8 cellular contexts compared by ENCODE assay signal in genomic region chr2:231227309-231228162, GRCh38. TPM values are rescaled to one million over a fixed set of nuclear protein-coding genes. Genes with fewer than 3 reads are reported as not detected.
DNase-seq lines count a peak whose midpoint lies in the region; ATAC-seq and TF ChIP-seq lines count a peak whose summit lies in the region.

No MANE protein-coding gene starts in this region.

- no peak overlapping the region for H3K4me2 ChIP-seq in fibroblast of lung (ENCODE audit: extremely low read depth, insufficient read depth, low read length)

- no peak overlapping the region for H3K27ac Mint-ChIP-seq in activated CD8-positive, alpha-beta memory T cell treated with anti-CD3 and anti-CD28 coated beads, Interleukin-2, amount 10 ng/mL, durations not matched to agents 7 days and 5 days
- peak overlapping the region in 1 of 10 donors; percentile 12 for H3K27ac Mint-ChIP-seq in naive thymus-derived CD8-positive, alpha-beta T cell

- DNase-seq in DMS79 (lab: John Stamatoyannopoulos, UW), result peak; percentile 58
- DNase-seq in HPDE6-E6E7 (ENCODE audit: extremely low spot score), result peak; percentile 90
- DNase-seq in NCI-H748 treated with DMSO at 0.1 percent for 48 hours (lab: John Stamatoyannopoulos, UW), result peak; percentile 13
- peak; percentile 69 for DNase-seq in activated CD8-positive, alpha-beta memory T cell treated with anti-CD3 and anti-CD28 coated beads, Interleukin-2, amount 10 ng/mL, durations not matched to agents 7 days and 5 days
- peak; percentile 66 to 83 for DNase-seq in fibroblast of lung (ENCODE audit: low read depth in 2 of 2)
- peak in 8 of 10 donors; percentile 12 to 53 (median 30) for DNase-seq in naive thymus-derived CD8-positive, alpha-beta T cell
- peak; percentile 83 for DNase-seq in testis

- no peaks in the 10 kb centered on the region for H3K9me3 Mint-ChIP-seq in activated CD8-positive, alpha-beta memory T cell treated with anti-CD3 and anti-CD28 coated beads, Interleukin-2, amount 10 ng/mL, durations not matched to agents 7 days and 5 days (ENCODE audit: low read depth)
- H3K9me3 Mint-ChIP-seq in naive thymus-derived CD8-positive, alpha-beta T cell, result no peaks in the 10 kb centered on the region

- POLR2A ChIA-PET in naive thymus-derived CD8-positive, alpha-beta T cell (lab: Charles Lee), result no interaction called here

- H3K4me3 ChIP-seq in fibroblast of lung (replicated peaks in 1 of 4; ENCODE audit: control extremely low read depth in 1 of 4, insufficient read depth in 1 of 4, low read depth in 3 of 4, low read length in 4 of 4), result no peak overlapping the region
- no peak overlapping the region for H3K4me3 ChIP-seq in testis

- H4K20me1 ChIP-seq in fibroblast of lung (ENCODE audit: control insufficient read depth, extremely low read depth, insufficient read depth, low read length), result no peaks in the 10 kb centered on the region

- H3K36me3 ChIP-seq in fibroblast of lung (ENCODE audit: control insufficient read depth, insufficient read depth, low read length), result peaks cover 18% of the 10 kb centered on the region
- no peaks in the 10 kb centered on the region for H3K36me3 ChIP-seq in testis (ENCODE audit: low read depth, missing control alignments)

- no peak overlapping the region for H2AFZ ChIP-seq in fibroblast of lung (ENCODE audit: low read length)

- no peaks in the 10 kb centered on the region for H3K27me3 Mint-ChIP-seq in activated CD8-positive, alpha-beta memory T cell treated with anti-CD3 and anti-CD28 coated beads, Interleukin-2, amount 10 ng/mL, durations not matched to agents 7 days and 5 days
- H3K27me3 Mint-ChIP-seq in naive thymus-derived CD8-positive, alpha-beta T cell, result no peaks in the 10 kb centered on the region

- ATAC-seq in GM21390 (IDR thresholded peaks at IDR 0.05; ENCODE audit: unreplicated experiment), result peak; percentile 61
- peak; percentile 96 for ATAC-seq in activated CD8-positive, alpha-beta memory T cell treated with anti-CD3 and anti-CD28 coated beads, Interleukin-2, amount 10 ng/mL, durations not matched to agents 7 days and 5 days
- peak; percentile 81 to 90 for ATAC-seq in naive thymus-derived CD8-positive, alpha-beta T cell

- H3K9me3 ChIP-seq in fibroblast of lung (ENCODE audit: control insufficient read depth, insufficient read depth, low read depth, low read length), result no peaks in the 10 kb centered on the region
- no peaks in the 10 kb centered on the region for H3K9me3 ChIP-seq in testis

- TF ChIP-seq CTCF in fibroblast of lung (conservative IDR thresholded peaks at IDR 0.05 in 1 of 2, IDR thresholded peaks at IDR 0.05 in 1 of 2; ENCODE audit: low read depth in 1 of 2, low read length in 2 of 2), result peak; percentile 77 to 91
- peak; percentile 59 to 84 (median 81) for TF ChIP-seq CTCF in testis (IDR thresholded peaks at IDR 0.05)

- 79 to 80% methylated on average over 9 to 12 of the region's 12 CpGs for WGBS in testis, 2 donors

- H3K4me3 Mint-ChIP-seq in activated CD8-positive, alpha-beta memory T cell treated with anti-CD3 and anti-CD28 coated beads, Interleukin-2, amount 10 ng/mL, durations not matched to agents 7 days and 5 days, result no peak overlapping the region
- no peak overlapping the region for H3K4me3 Mint-ChIP-seq in naive thymus-derived CD8-positive, alpha-beta T cell

- no peak overlapping the region for H3K9ac ChIP-seq in fibroblast of lung (ENCODE audit: insufficient read depth, low read length)

- no peaks in the 10 kb centered on the region for H3K79me2 ChIP-seq in fibroblast of lung (ENCODE audit: control insufficient read depth, insufficient read depth, low read length)

- CTCF ChIA-PET in activated CD8-positive, alpha-beta memory T cell treated with anti-CD3 and anti-CD28 coated beads, Interleukin-2, amount 10 ng/mL, durations not matched to agents 7 days and 5 days (lab: Charles Lee), result interaction anchor here (0.5 to 4.8 kb wide), 29 partner anchors 9 to 404 kb away, joined by 3 to 35 read pairs (median 4); no protein-coding TSS in a partner anchor

- H3K36me3 Mint-ChIP-seq in activated CD8-positive, alpha-beta memory T cell treated with anti-CD3 and anti-CD28 coated beads, Interleukin-2, amount 10 ng/mL, durations not matched to agents 7 days and 5 days, result no peaks in the 10 kb centered on the region
- H3K36me3 Mint-ChIP-seq in naive thymus-derived CD8-positive, alpha-beta T cell, result no peaks in the 10 kb centered on the region

- H3K27me3 ChIP-seq in fibroblast of lung (ENCODE audit: control insufficient read depth, insufficient read depth, low read length) (no peaks in the 10 kb centered on the region), testis (no peaks in the 10 kb centered on the region)

- H3K27ac ChIP-seq in fibroblast of lung (ENCODE audit: insufficient read depth, low read length) (peak overlapping the region; percentile 15), testis (no peak overlapping the region)

- H3K4me1 ChIP-seq in fibroblast of lung (ENCODE audit: control insufficient read depth, extremely low read depth, insufficient read depth, low read length), result peaks cover 4% of the 10 kb centered on the region
- H3K4me1 ChIP-seq in testis, result no peaks in the 10 kb centered on the region

- intact Hi-C loops in testis (cut with DNase I; ENCODE audit: low total_unique reads), result no loop called here

- H3K4me1 Mint-ChIP-seq in activated CD8-positive, alpha-beta memory T cell treated with anti-CD3 and anti-CD28 coated beads, Interleukin-2, amount 10 ng/mL, durations not matched to agents 7 days and 5 days, result no peaks in the 10 kb centered on the region
- peaks cover 0 to 15% (median 0%) of the 10 kb centered on the region in 4 donors for H3K4me1 Mint-ChIP-seq in naive thymus-derived CD8-positive, alpha-beta T cell

- TF ChIP-seq POLR2A in testis (IDR thresholded peaks at IDR 0.05), result no peak

RNA-seq across cellular contexts. Expression of gene ARMC9, which starts 29.1 kb away (rescaled TPM):
- 1 to 10 TPM in 1 of 2 experiments, under 1 TPM in 1; 0.88 to 3.2 TPM for total RNA-seq in activated CD8-positive, alpha-beta memory T cell treated with anti-CD3 and anti-CD28 coated beads, Interleukin-2, amount 10 ng/mL, durations not matched to agents 7 days and 5 days
- total RNA-seq in fibroblast of lung, result 60.4 and 153 TPM in 2 replicates
- polyA plus RNA-seq in fibroblast of lung, result 68.4 and 114 TPM in 2 replicates
- 43.9 and 84.4 TPM in 2 replicates for polyA plus RNA-seq in fibroblast of lung (2012)
- polyA minus RNA-seq in fibroblast of lung (ENCODE audit: low replicate concordance), result 120 and 131 TPM in 2 replicates
- 1 to 10 TPM; 1.7 to 2.0 TPM for total RNA-seq in naive thymus-derived CD8-positive, alpha-beta T cell
- 1 to 10 TPM in 2 of 3 donors, under 1 TPM in 1; 0.78 to 2.6 (median 2.2) TPM for polyA plus RNA-seq in naive thymus-derived CD8-positive, alpha-beta T cell
- 10 to 100 TPM; 47.5 to 49.7 TPM for total RNA-seq in testis
- 35.0 TPM for polyA plus RNA-seq in testis (ENCODE audit: insufficient read depth, low read depth, low replicate concordance)

Comparison
In these comparisons a context has a peak if more than half of its experiments do, and no peak if none do; other contexts are left out.
1. DNase-seq: peak in every context shown above with its lines; median percentile 90 in HPDE6-E6E7; 83 in testis; 74 in fibroblast of lung; 69 in activated CD8-positive, alpha-beta memory T cell treated with anti-CD3 and anti-CD28 coated beads, Interleukin-2, amount 10 ng/mL, durations not matched to agents 7 days and 5 days; 58 in DMS79; 30 in naive thymus-derived CD8-positive, alpha-beta T cell; 13 in NCI-H748 treated with DMSO at 0.1 percent for 48 hours.
2. RNA of gene ARMC9, which starts 29.1 kb away (total RNA-seq): 60.4 to 153 TPM in fibroblast of lung and 47.5 to 49.7 TPM in testis; 0.88 to 3.2 TPM in activated CD8-positive, alpha-beta memory T cell treated with anti-CD3 and anti-CD28 coated beads, Interleukin-2, amount 10 ng/mL, durations not matched to agents 7 days and 5 days and 1.7 to 2.0 TPM in naive thymus-derived CD8-positive, alpha-beta T cell; every median in the first group is over 10 times any median in the second.
3. Peak in every context shown above with its lines, with median percentiles within 50 percentile points of each other: ATAC-seq.